Comparison of ENCODE assay signal across 20 cellular contexts in genomic region chr22:47202819-47203553, GRCh38.
A peak's percentile ranks its signal among the peaks of the same experiment; 100 is the strongest.
DNase-seq lines count a peak whose midpoint lies in the region; ATAC-seq and TF ChIP-seq lines count a peak whose summit lies in the region.
"Had no signal": no experiment of that assay in that cellular context is flagged by ENCODE, and none has a peak within 500 bp of the region (broad histone marks: within the 10 kb centered on the region; RNA-seq: fewer than 3 reads in every experiment).

No MANE protein-coding gene starts in this region.

- no peak overlapping the region for H3K27ac ChIP-seq in heart left ventricle
- H3K27ac ChIP-seq: RWPE1, SJCRH30 had no signal

- H3K27ac Mint-ChIP-seq in activated CD8-positive, alpha-beta memory T cell treated with anti-CD3 and anti-CD28 coated beads, Interleukin-2, amount 10 ng/mL, durations not matched to agents 7 days and 5 days: no peak overlapping the region
- H3K27ac Mint-ChIP-seq: CD4-positive, CD25-positive, alpha-beta regulatory T cell had no signal

- H3K4me1 ChIP-seq in heart left ventricle: peaks cover 0 to 7% (median 0%) of the 10 kb centered on the region in 12 donors
- H3K4me1 ChIP-seq: Caco-2, HAP-1, SJCRH30 had no signal

- WGBS in heart left ventricle, 4 donors: 87 to 92% (median 90%) methylated on average over 12 to 16 of the region's 16 CpGs

- H3K27me3 Mint-ChIP-seq in activated CD8-positive, alpha-beta memory T cell treated with anti-CD3 and anti-CD28 coated beads, Interleukin-2, amount 10 ng/mL, durations not matched to agents 7 days and 5 days: no peaks in the 10 kb centered on the region
- H3K27me3 Mint-ChIP-seq: CD4-positive, CD25-positive, alpha-beta regulatory T cell had no signal

- TF ChIP-seq POLR2A in heart left ventricle (IDR thresholded peaks at IDR 0.05): no peak

- peaks cover 0 to 29% (median 0%) of the 10 kb centered on the region in 9 donors for H3K27me3 ChIP-seq in heart left ventricle
- H3K27me3 ChIP-seq: SJCRH30 had no signal

- H3K4me3 ChIP-seq in heart left ventricle: no peak overlapping the region
- H3K4me3 ChIP-seq: HAP-1, SJCRH30 had no signal

- H3K36me3 ChIP-seq in heart left ventricle: no peaks in the 10 kb centered on the region
- H3K36me3 ChIP-seq: HAP-1, SJCRH30 had no signal

- DNase-seq in cardiac septum (ENCODE audit: low spot score) (peak; percentile 56), heart left ventricle (no peak), mesenteric fat pad (ENCODE audit: low spot score) (peak; percentile 60), KG1 (lab: John Stamatoyannopoulos, UW) (no peak), NCI-H526 treated with DMSO at 0.1 percent for 48 hours (lab: John Stamatoyannopoulos, UW) (no peak)
- DNase-seq in activated CD8-positive, alpha-beta memory T cell treated with anti-CD3 and anti-CD28 coated beads, Interleukin-2, amount 10 ng/mL, durations not matched to agents 7 days and 5 days: peak; percentile 18
- peak; percentile 13 for DNase-seq in stimulated activated CD8-positive, alpha-beta memory T cell treated with anti-CD3 and anti-CD28 coated beads, Interleukin-4, amount 100 ng/mL, for 48 hours
- DNase-seq: AML-193; Caco-2; CD4-positive, CD25-positive, alpha-beta regulatory T cell; EL; KBM-7; NCI-H1436; NCI-H2029 treated with DMSO at 0.1 percent for 48 hours; NCI-H2171 treated with DMSO at 0.1 percent for 48 hours; NCI-H774; SJCRH30 had no signal

- no peak overlapping the region for H3K4me3 Mint-ChIP-seq in activated CD8-positive, alpha-beta memory T cell treated with anti-CD3 and anti-CD28 coated beads, Interleukin-2, amount 10 ng/mL, durations not matched to agents 7 days and 5 days
- H3K4me3 Mint-ChIP-seq: CD4-positive, CD25-positive, alpha-beta regulatory T cell had no signal

- H3K36me3 Mint-ChIP-seq in activated CD8-positive, alpha-beta memory T cell treated with anti-CD3 and anti-CD28 coated beads, Interleukin-2, amount 10 ng/mL, durations not matched to agents 7 days and 5 days: no peaks in the 10 kb centered on the region
- H3K36me3 Mint-ChIP-seq: CD4-positive, CD25-positive, alpha-beta regulatory T cell had no signal

- H3K9me3 ChIP-seq in heart left ventricle: no peaks in the 10 kb centered on the region
- H3K9me3 ChIP-seq: Caco-2, HAP-1, SJCRH30 had no signal

- TF ChIP-seq CTCF in heart left ventricle (IDR thresholded peaks at IDR 0.05): no peak

- ATAC-seq in heart left ventricle (no peak), GM19397 (IDR thresholded peaks at IDR 0.05; ENCODE audit: unreplicated experiment) (no peak)
- no peak for ATAC-seq in activated CD8-positive, alpha-beta memory T cell treated with anti-CD3 and anti-CD28 coated beads, Interleukin-2, amount 10 ng/mL, durations not matched to agents 7 days and 5 days

- intact Hi-C loops in cardiac septum (cut with DNase I): no loop called here
- intact Hi-C loops in heart left ventricle (cut with DNase I): no loop called here

- no peaks in the 10 kb centered on the region for H3K9me3 Mint-ChIP-seq in activated CD8-positive, alpha-beta memory T cell treated with anti-CD3 and anti-CD28 coated beads, Interleukin-2, amount 10 ng/mL, durations not matched to agents 7 days and 5 days (ENCODE audit: low read depth)
- H3K9me3 Mint-ChIP-seq: CD4-positive, CD25-positive, alpha-beta regulatory T cell had no signal

- H3K4me1 Mint-ChIP-seq in activated CD8-positive, alpha-beta memory T cell treated with anti-CD3 and anti-CD28 coated beads, Interleukin-2, amount 10 ng/mL, durations not matched to agents 7 days and 5 days: no peaks in the 10 kb centered on the region

- CTCF ChIA-PET in activated CD8-positive, alpha-beta memory T cell treated with anti-CD3 and anti-CD28 coated beads, Interleukin-2, amount 10 ng/mL, durations not matched to agents 7 days and 5 days (lab: Charles Lee): no interaction called here

Comparison
In these comparisons a context has a peak if more than half of its experiments do, and no peak if none do; other contexts are left out.
1. DNase-seq: peak in cardiac septum (single experiment), activated CD8-positive, alpha-beta memory T cell treated with anti-CD3 and anti-CD28 coated beads, Interleukin-2, amount 10 ng/mL, durations not matched to agents 7 days and 5 days (single experiment), mesenteric fat pad (single experiment) and stimulated activated CD8-positive, alpha-beta memory T cell treated with anti-CD3 and anti-CD28 coated beads, Interleukin-4, amount 100 ng/mL, for 48 hours (single experiment); none in heart left ventricle (0 of 5), KG1 (single experiment) and NCI-H526 treated with DMSO at 0.1 percent for 48 hours (single experiment).